21 cellular contexts compared by ENCODE assay signal in the genomic region with DNA sequence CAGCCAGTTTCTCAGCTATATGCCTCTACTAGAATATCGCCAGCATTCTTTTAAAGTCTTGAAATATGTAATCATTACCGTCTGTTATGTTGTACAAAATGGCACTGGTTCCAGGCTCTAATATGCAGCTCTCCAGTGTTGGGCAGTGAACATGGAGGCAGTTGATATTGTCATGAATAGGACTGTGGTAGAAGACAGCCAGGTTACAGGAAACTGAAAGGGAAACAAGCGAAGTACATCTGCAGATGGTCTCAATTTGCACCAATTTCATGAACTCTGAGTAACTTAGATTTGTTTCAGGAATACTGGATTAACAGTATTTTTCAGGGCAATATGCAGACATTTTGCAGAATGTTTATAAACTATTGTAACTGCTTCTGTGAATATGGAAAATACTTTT.
DNase-seq lines count a peak whose midpoint lies in the region; ATAC-seq and TF ChIP-seq lines count a peak whose summit lies in the region.
"Had no signal": no experiment of that assay in that cellular context is flagged by ENCODE, and none has a peak within 500 bp of the region (broad histone marks: within the 10 kb centered on the region; RNA-seq: fewer than 3 reads in every experiment).

No MANE protein-coding gene starts in this region.

- ATAC-seq in GM18502 (IDR thresholded peaks at IDR 0.05; ENCODE audit: poor library complexity, unreplicated experiment) = peak; percentile 73
- ATAC-seq in GM21576 (IDR thresholded peaks at IDR 0.05; ENCODE audit: unreplicated experiment) = peak; percentile 60
- ATAC-seq in HG03175 (IDR thresholded peaks at IDR 0.05; ENCODE audit: unreplicated experiment) = peak; percentile 42
- no peak for ATAC-seq in GM19397 (IDR thresholded peaks at IDR 0.05; ENCODE audit: unreplicated experiment)
- ATAC-seq: Panc1 had no signal

- DNase-seq in foreskin fibroblast (peak; percentile 6 to 37), NCI-H2227 (lab: John Stamatoyannopoulos, UW; ENCODE audit: unreplicated experiment) (no peak)
- DNase-seq in activated CD4-positive, alpha-beta T cell treated with anti-CD3 and anti-CD28 coated beads for 4 hours = no peak
- DNase-seq: Calu3; CD8-positive, alpha-beta memory T cell; DMS153; H7; Kasumi-1; NCI-H1417; NCI-H187; NCI-H2227 treated with DMSO at 0.1 percent for 48 hours; NCI-H510A treated with DMSO at 0.1 percent for 48 hours; NCI-H748 treated with DMSO at 0.1 percent for 48 hours; NK-92 treated with Interleukin-12 subunit alpha and Interleukin-12 subunit beta, amount 100 ng/mL, for 24 hours; SIG-M5; SK-N-SH had no signal

- no peak for TF ChIP-seq CTCF in foreskin fibroblast (IDR thresholded peaks at IDR 0.05; ENCODE audit: low read depth, low read length)

- no peak overlapping the region for H3K4me3 ChIP-seq in foreskin fibroblast (ENCODE audit: low read depth in 1 of 2, low read length in 2 of 2)

Comparison
In these comparisons a context has a peak if more than half of its experiments do, and no peak if none do; other contexts are left out.
1. DNase-seq: peak in foreskin fibroblast (2 of 2); none in activated CD4-positive, alpha-beta T cell treated with anti-CD3 and anti-CD28 coated beads for 4 hours (0 of 2) and NCI-H2227 (single experiment).